ENCODE assay signal across 1 cellular context in genomic region chr11:77095551-77096490, GRCh38.
TF ChIP-seq lines count a peak whose summit lies in the region.

No MANE protein-coding gene starts in this region.

TF ChIP-seq in HepG2, 621 proteins besides CTCF, POLR2A, EP300 and RAD21 (continued from another document and continues in another):
- peak; percentile 46 for TF ChIP-seq TFDP2 (CRISPR knock-in tag; IDR thresholded peaks at IDR 0.05)
- no peak for TF ChIP-seq SMYD3 (CRISPR knock-in tag; IDR thresholded peaks at IDR 0.05)
- TF ChIP-seq ZNF296 (CRISPR knock-in tag; conservative IDR thresholded peaks at IDR 0.05), result no peak
- TF ChIP-seq PAWR (CRISPR knock-in tag; IDR thresholded peaks at IDR 0.05; ENCODE audit: borderline replicate concordance), result no peak
- TF ChIP-seq KLF6 (CRISPR knock-in tag; IDR thresholded peaks at IDR 0.05), result 0 out of 2 replicates have a peak, but pooled peaks have one; percentile 51
- no peak for TF ChIP-seq ZNF790 (CRISPR knock-in tag; IDR thresholded peaks at IDR 0.05; ENCODE audit: borderline replicate concordance)
- 0 out of 2 replicates have a peak, but pooled peaks have one; percentile 34 for TF ChIP-seq ZMAT3 (CRISPR knock-in tag; conservative IDR thresholded peaks at IDR 0.05)
- no peak for TF ChIP-seq GATA4 (IDR thresholded peaks at IDR 0.05; ENCODE audit: borderline replicate concordance, low read depth)
- TF ChIP-seq ZBTB44 (CRISPR knock-in tag; IDR thresholded peaks at IDR 0.05), result no peak
- peak; percentile 41; the same call in 1 of the 2 replicates for TF ChIP-seq FOXP4 (CRISPR knock-in tag; IDR thresholded peaks at IDR 0.05)
- TF ChIP-seq HNRNPH1 (optimal IDR thresholded peaks at IDR 0.05; ENCODE audit: low read depth, low read length), result no peak
- 0 out of 2 replicates have a peak, but pooled peaks have one; percentile 64 for TF ChIP-seq U2AF2 (IDR thresholded peaks at IDR 0.05; ENCODE audit: low read depth, low read length)
- no peak for TF ChIP-seq SRY (CRISPR knock-in tag; IDR thresholded peaks at IDR 0.05)
- TF ChIP-seq ZBTB40 (IDR thresholded peaks at IDR 0.05), result no peak
- peak; percentile 51 for TF ChIP-seq ZBTB40 (CRISPR knock-in tag; IDR thresholded peaks at IDR 0.05)
- no peak for TF ChIP-seq ZSCAN12 (CRISPR knock-in tag; IDR thresholded peaks at IDR 0.05)
- no peak for TF ChIP-seq JDP2 (CRISPR knock-in tag; IDR thresholded peaks at IDR 0.05; ENCODE audit: borderline replicate concordance)
- TF ChIP-seq ZNF275 (CRISPR knock-in tag; IDR thresholded peaks at IDR 0.05; ENCODE audit: borderline replicate concordance), result 0 out of 2 replicates have a peak, but pooled peaks have one; percentile 24
- no peak for TF ChIP-seq SNAPC5 (CRISPR knock-in tag; IDR thresholded peaks at IDR 0.05; ENCODE audit: borderline replicate concordance)
- peak; percentile 65; the same call in 1 of the 2 replicates for TF ChIP-seq ZNF609 (CRISPR knock-in tag; IDR thresholded peaks at IDR 0.05; ENCODE audit: borderline replicate concordance)
- no peak for TF ChIP-seq ZNF619 (CRISPR knock-in tag; IDR thresholded peaks at IDR 0.05)
- TF ChIP-seq PPARG (CRISPR knock-in tag; conservative IDR thresholded peaks at IDR 0.05), result peak; percentile 90
- TF ChIP-seq ZNF724P (CRISPR knock-in tag; IDR thresholded peaks at IDR 0.05; ENCODE audit: borderline replicate concordance), result no peak
- TF ChIP-seq HDAC2 (CRISPR knock-in tag; IDR thresholded peaks at IDR 0.05), result peak; percentile 76
- TF ChIP-seq RFX3 (CRISPR knock-in tag; IDR thresholded peaks at IDR 0.05), result no peak
- no peak for TF ChIP-seq ZNF484 (CRISPR knock-in tag; IDR thresholded peaks at IDR 0.05; ENCODE audit: borderline replicate concordance, low read depth)
- no peak for TF ChIP-seq ARID3A (IDR thresholded peaks at IDR 0.05; ENCODE audit: low read depth, low read length)
- no peak; the same call in 1 of the 2 replicates for TF ChIP-seq ZNF280D (CRISPR knock-in tag; IDR thresholded peaks at IDR 0.05)
- TF ChIP-seq RBAK (CRISPR knock-in tag; IDR thresholded peaks at IDR 0.05), result no peak
